23 cellular contexts compared by ENCODE assay signal in the genomic region with DNA sequence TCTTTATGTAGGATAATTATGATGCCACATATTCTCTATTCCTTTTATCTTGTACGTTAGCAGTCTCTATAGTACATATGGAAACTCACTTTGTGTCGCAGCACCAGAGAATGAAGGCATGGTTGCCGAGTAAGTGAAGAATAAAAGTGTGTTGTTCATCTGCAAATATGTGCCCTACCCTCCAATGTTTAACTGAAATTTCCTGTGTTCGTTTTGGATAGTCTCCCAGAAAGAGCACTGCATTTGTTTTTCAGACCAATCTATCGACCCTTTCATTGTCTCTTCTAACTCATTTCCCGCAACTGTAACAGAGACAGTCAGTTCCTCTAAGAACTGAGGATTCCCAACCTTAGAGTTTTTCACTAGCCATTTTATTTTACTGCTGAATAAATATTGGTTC.
DNase-seq lines count a peak whose midpoint lies in the region; ATAC-seq, FAIRE-seq and TF ChIP-seq lines count a peak whose summit lies in the region.
"Had no signal": no experiment of that assay in that cellular context is flagged by ENCODE, and none has a peak within 500 bp of the region (broad histone marks: within the 10 kb centered on the region; RNA-seq: fewer than 3 reads in every experiment).

No MANE protein-coding gene starts in this region.

- BruUV-seq in HepG2 (replicated peaks; lab: Mats Ljungman, UMichigan): no TSS peak

- H3K27ac Mint-ChIP-seq in T-cell: no peak overlapping the region

- peaks cover 0 to 7% (median 3%) of the 10 kb centered on the region in 3 donors for H3K9me3 Mint-ChIP-seq in T-cell

- peaks cover 0 to 4% (median 0%) of the 10 kb centered on the region in 4 donors for H3K4me1 ChIP-seq in liver (ENCODE audit: control insufficient read depth in 4 of 4, insufficient read depth in 4 of 4, low read length in 3 of 4)
- H3K4me1 ChIP-seq in HepG2 (ENCODE audit: insufficient read depth, low read length): no peaks in the 10 kb centered on the region
- H3K4me1 ChIP-seq in right lobe of liver: peaks cover 0 to 5% (median 0%) of the 10 kb centered on the region in 4 donors
- H3K4me1 ChIP-seq in left lung: peaks cover 0 to 2% of the 10 kb centered on the region in 2 donors

- FAIRE-seq in HepG2 (lab: Jason Lieb, UNC): no peak
- FAIRE-seq: GM18507, K562 had no signal

- CTCF ChIA-PET in HepG2 (lab: Yijun Ruan, JAX; ENCODE audit: low intra/inter-chr PET ratio, low total read pairs): no interaction called here
- CTCF ChIA-PET in T-cell (lab: Charles Lee): no interaction called here

- H3K4me3 Mint-ChIP-seq in T-cell: no peak overlapping the region

- H3K4me3 ChIP-seq in liver (ENCODE audit: low read depth in 1 of 3, low read length in 3 of 3) (no peak overlapping the region), HepG2 (replicated peaks in 1 of 3; ENCODE audit: insufficient read depth in 1 of 3, low read depth in 2 of 3, low read length in 3 of 3) (no peak overlapping the region), right lobe of liver (no peak overlapping the region), left lung (no peak overlapping the region)
- H3K4me3 ChIP-seq: GM23248, K562 had no signal

- H3K27me3 Mint-ChIP-seq in T-cell: no peaks in the 10 kb centered on the region

- no peak overlapping the region for H3K4me2 ChIP-seq in HepG2 (ENCODE audit: low read depth, low read length)

- no peak for TF ChIP-seq RAD21 in liver (IDR thresholded peaks at IDR 0.05)
- no peak for TF ChIP-seq RAD21 in HepG2 (CRISPR knock-in tag; IDR thresholded peaks at IDR 0.05)

- H3K79me2 ChIP-seq in HepG2 (ENCODE audit: insufficient read depth, low read length): no peaks in the 10 kb centered on the region

- DNase-seq in HepG2 (ENCODE audit: low spot score) (no peak), astrocyte of the hippocampus (ENCODE audit: low read depth, low spot score) (peak; percentile 13), right lobe of liver (no peak), AG20443 (ENCODE audit: low spot score) (no peak), T-cell (no peak), left lung (no peak)
- DNase-seq: AML-193, Calu3, GM23248, H7, Kasumi-1, NCI-H1105 treated with DMSO at 0.1 percent for 48 hours, NCI-H146, NCI-H1930, NCI-H446 treated with DMSO at 0.1 percent for 48 hours, NCI-H526, NCI-H82, SHP77 had no signal

- H4K20me1 ChIP-seq in HepG2 (ENCODE audit: insufficient read depth, low read length): no peaks in the 10 kb centered on the region

- TF ChIP-seq CTCF in liver (IDR thresholded peaks at IDR 0.05; ENCODE audit: low read depth, low read length, missing input control) (no peak), HepG2 (CRISPR knock-in tag; IDR thresholded peaks at IDR 0.05) (no peak), right lobe of liver (IDR thresholded peaks at IDR 0.05) (no peak), left lung (IDR thresholded peaks at IDR 0.05) (no peak)

- intact Hi-C loops in HepG2 (cut with micrococcal nuclease; ENCODE audit: unreplicated experiment) (no loop called here), right lobe of liver (cut with DNase I) (no loop called here), left lung (cut with DNase I) (no loop called here)

- H3K9ac ChIP-seq in liver (ENCODE audit: low read depth in 1 of 2, low read length in 2 of 2) (no peak overlapping the region), HepG2 (ENCODE audit: insufficient read depth, low read depth, low read length) (no peak overlapping the region)
- H3K9ac ChIP-seq: GM23248 had no signal

- no peaks in the 10 kb centered on the region for H3K36me3 Mint-ChIP-seq in T-cell

- ATAC-seq in HepG2 (no peak), right lobe of liver (peak; percentile 42 to 92 (median 80)), HG02623 (IDR thresholded peaks at IDR 0.05; ENCODE audit: unreplicated experiment) (no peak), T-cell (replicated peaks in 1 of 4) (no peak), left lung (no peak)
- ATAC-seq: K562 had no signal

- H3K9me3 ChIP-seq in liver (ENCODE audit: control insufficient read depth in 4 of 4, low read length in 3 of 4) (no peaks in the 10 kb centered on the region), HepG2 (ENCODE audit: low read length) (no peaks in the 10 kb centered on the region), right lobe of liver (no peaks in the 10 kb centered on the region), left lung (no peaks in the 10 kb centered on the region)

- POLR2A ChIA-PET in HepG2 (lab: Yijun Ruan, JAX): no interaction called here
- POLR2A ChIA-PET in T-cell (lab: Charles Lee): no interaction called here

- H3K27me3 ChIP-seq in liver (ENCODE audit: control insufficient read depth in 4 of 4, insufficient read depth in 4 of 4, low read length in 3 of 4): no peaks in the 10 kb centered on the region
- H3K27me3 ChIP-seq in HepG2 (ENCODE audit: control insufficient read depth in 1 of 2, insufficient read depth in 2 of 2, low read length in 2 of 2): no peaks in the 10 kb centered on the region
- no peaks in the 10 kb centered on the region for H3K27me3 ChIP-seq in right lobe of liver
- H3K27me3 ChIP-seq in left lung: no peaks in the 10 kb centered on the region

- TF ChIP-seq EP300 in HepG2 (IDR thresholded peaks at IDR 0.05; ENCODE audit: low read depth in 2 of 2, low read length in 2 of 2) (no peak), HepG2 (CRISPR knock-in tag; IDR thresholded peaks at IDR 0.05; ENCODE audit: borderline replicate concordance) (no peak)

- H2AFZ ChIP-seq in HepG2 (ENCODE audit: low read length): no peak overlapping the region
- H2AFZ ChIP-seq: GM23248 had no signal

- WGBS in liver: 46% methylated on average over 6 of the region's 6 CpGs
- under 1% methylated on average over 6 of the region's 6 CpGs for WGBS in HepG2 (ENCODE audit: low lambda C conversion rate)
- 34% methylated on average over 6 of the region's 6 CpGs for WGBS in right lobe of liver (ENCODE audit: insufficient coverage, low coverage, low lambda C conversion rate, missing lambda C conversion rate)

- in situ Hi-C loops in HepG2 (cut with HindIII; ENCODE audit: extremely low pct_ligation_motif_present, low pct_unique_long_range_greater_than_20kb): no loop called here

- no peaks in the 10 kb centered on the region for H3K4me1 Mint-ChIP-seq in T-cell

- no peaks in the 10 kb centered on the region for H3K36me3 ChIP-seq in liver (ENCODE audit: control insufficient read depth in 4 of 4, insufficient read depth in 3 of 4, low read depth in 1 of 4, low read length in 3 of 4)
- H3K36me3 ChIP-seq in HepG2 (replicated peaks in 1 of 2; ENCODE audit: control insufficient read depth in 1 of 2, insufficient read depth in 2 of 2, low read length in 2 of 2): no peaks in the 10 kb centered on the region
- no peaks in the 10 kb centered on the region for H3K36me3 ChIP-seq in right lobe of liver
- H3K36me3 ChIP-seq in left lung: no peaks in the 10 kb centered on the region

- TF ChIP-seq POLR2A in HepG2 (IDR thresholded peaks at IDR 0.05; ENCODE audit: insufficient read depth in 1 of 2, low read depth in 2 of 2, low read length in 2 of 2) (no peak), right lobe of liver (IDR thresholded peaks at IDR 0.05) (no peak)

- no peak overlapping the region for H3K27ac ChIP-seq in liver (ENCODE audit: low read depth in 1 of 2, low read length in 2 of 2)
- no peak overlapping the region for H3K27ac ChIP-seq in HepG2 (ENCODE audit: extremely low read length, insufficient read depth, low read length)
- no peak overlapping the region for H3K27ac ChIP-seq in right lobe of liver
- H3K27ac ChIP-seq in left lung: no peak overlapping the region
- H3K27ac ChIP-seq: GM23248, RWPE1 had no signal

TF ChIP-seq in liver, 16 proteins besides CTCF, POLR2A, EP300 and RAD21:
- TF ChIP-seq TAF1 (conservative IDR thresholded peaks at IDR 0.05) (no peak), HNF4A (conservative IDR thresholded peaks at IDR 0.05) (peak in 1 of 2 donors; percentile 12), YY1 (IDR thresholded peaks at IDR 0.05) (peak; percentile 32)

TF ChIP-seq in HepG2, 621 proteins besides CTCF, POLR2A, EP300 and RAD21:
- TF ChIP-seq ISL2 (CRISPR knock-in tag; IDR thresholded peaks at IDR 0.05): no peak
- no peak for TF ChIP-seq SRSF4 (IDR thresholded peaks at IDR 0.05; ENCODE audit: low read depth, low read length, poor library complexity, severe bottlenecking)
- no peak for TF ChIP-seq YEATS4 (CRISPR knock-in tag; IDR thresholded peaks at IDR 0.05; ENCODE audit: borderline replicate concordance)
- TF ChIP-seq ZNF619 (CRISPR knock-in tag; IDR thresholded peaks at IDR 0.05): no peak
- no peak for TF ChIP-seq ZSCAN29 (CRISPR knock-in tag; conservative IDR thresholded peaks at IDR 0.05)
- no peak for TF ChIP-seq TAF15 (IDR thresholded peaks at IDR 0.05; ENCODE audit: low read depth, low read length, poor library complexity, severe bottlenecking)
- TF ChIP-seq NFE2L2 (IDR thresholded peaks at IDR 0.05; ENCODE audit: low read length): no peak
- no peak for TF ChIP-seq IKZF1 (IDR thresholded peaks at IDR 0.05)
- no peak for TF ChIP-seq RFXAP (CRISPR knock-in tag; IDR thresholded peaks at IDR 0.05; ENCODE audit: borderline replicate concordance)
- TF ChIP-seq ZFX (CRISPR knock-in tag; IDR thresholded peaks at IDR 0.05; ENCODE audit: low read depth): no peak
- TF ChIP-seq ZNF34 (CRISPR knock-in tag; IDR thresholded peaks at IDR 0.05; ENCODE audit: borderline replicate concordance): no peak
- no peak for TF ChIP-seq KLF13 (CRISPR knock-in tag; IDR thresholded peaks at IDR 0.05)
- TF ChIP-seq SSRP1 (CRISPR knock-in tag; IDR thresholded peaks at IDR 0.05): no peak
- TF ChIP-seq, protein P1, sequence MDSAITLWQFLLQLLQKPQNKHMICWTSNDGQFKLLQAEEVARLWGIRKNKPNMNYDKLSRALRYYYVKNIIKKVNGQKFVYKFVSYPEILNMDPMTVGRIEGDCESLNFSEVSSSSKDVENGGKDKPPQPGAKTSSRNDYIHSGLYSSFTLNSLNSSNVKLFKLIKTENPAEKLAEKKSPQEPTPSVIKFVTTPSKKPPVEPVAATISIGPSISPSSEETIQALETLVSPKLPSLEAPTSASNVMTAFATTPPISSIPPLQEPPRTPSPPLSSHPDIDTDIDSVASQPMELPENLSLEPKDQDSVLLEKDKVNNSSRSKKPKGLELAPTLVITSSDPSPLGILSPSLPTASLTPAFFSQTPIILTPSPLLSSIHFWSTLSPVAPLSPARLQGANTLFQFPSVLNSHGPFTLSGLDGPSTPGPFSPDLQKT (CRISPR knock-in tag; IDR thresholded peaks at IDR 0.05; ENCODE audit: borderline replicate concordance): no peak
- TF ChIP-seq, protein P2, sequence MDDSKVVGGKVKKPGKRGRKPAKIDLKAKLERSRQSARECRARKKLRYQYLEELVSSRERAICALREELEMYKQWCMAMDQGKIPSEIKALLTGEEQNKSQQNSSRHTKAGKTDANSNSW (CRISPR knock-in tag; IDR thresholded peaks at IDR 0.05; ENCODE audit: borderline replicate concordance): no peak

Comparison
In these comparisons a context has a peak if more than half of its experiments do, and no peak if none do; other contexts are left out.
1. ATAC-seq: peak in right lobe of liver (4 of 4); none in HepG2 (single experiment), HG02623 (single experiment), T-cell (0 of 4) and left lung (single experiment).